Comparison of ENCODE assay signal across 8 cellular contexts in genomic region chr17:62552851-62553659, GRCh38.
DNase-seq lines count a peak whose midpoint lies in the region; ATAC-seq, FAIRE-seq and TF ChIP-seq lines count a peak whose summit lies in the region.
"Not testable (repeated sequence)": the region's sequence is repeated elsewhere in the genome, so short reads cannot be mapped to it uniquely, and the experiment has no call there.

No MANE protein-coding gene starts in this region.

- H3K4me2 ChIP-seq in OCI-LY3 (ENCODE audit: low read length), result peak overlapping the region; percentile 77

- not testable (repeated sequence) for H3K36me3 Mint-ChIP-seq in activated CD8-positive, alpha-beta T cell treated with anti-CD3 and anti-CD28 coated beads, Interleukin-2, amount 10 ng/mL, durations not matched to agents 7 days and 5 days (ENCODE audit: low read depth); endothelial cell (ENCODE audit: low read depth, unreplicated experiment); mesothelial cell of epicardium

- not testable (repeated sequence) for H3K79me2 ChIP-seq in OCI-LY3 (ENCODE audit: low read length)

- H3K4me3 Mint-ChIP-seq in activated CD8-positive, alpha-beta T cell treated with anti-CD3 and anti-CD28 coated beads, Interleukin-2, amount 10 ng/mL, durations not matched to agents 7 days and 5 days, result peak overlapping the region; percentile 56
- not testable (repeated sequence) for H3K4me3 Mint-ChIP-seq in endothelial cell (ENCODE audit: unreplicated experiment); mesothelial cell of epicardium

- H3K36me3 ChIP-seq in OCI-LY3 (replicated peaks; ENCODE audit: low read depth, low read length); testis (ENCODE audit: low read depth, missing control alignments): not testable (repeated sequence)

- not testable (repeated sequence) for H4K20me1 ChIP-seq in OCI-LY3 (ENCODE audit: insufficient read depth, low read length)

- H3K27me3 ChIP-seq in OCI-LY3 (ENCODE audit: low read depth, low read length); testis: not testable (repeated sequence)

- not testable (repeated sequence) for H3K9ac ChIP-seq in OCI-LY3 (ENCODE audit: low read length)

- CTCF ChIA-PET in activated CD8-positive, alpha-beta T cell treated with anti-CD3 and anti-CD28 coated beads, Interleukin-2, amount 10 ng/mL, durations not matched to agents 7 days and 5 days (lab: Charles Lee), result interaction anchor here (0.7 to 1.1 kb wide), 17 partner anchors 10 to 844 kb away, joined by 3 to 10 read pairs (median 3); no protein-coding TSS in a partner anchor

- ATAC-seq in activated CD8-positive, alpha-beta T cell treated with anti-CD3 and anti-CD28 coated beads, Interleukin-2, amount 10 ng/mL, durations not matched to agents 7 days and 5 days, result peak; percentile 94

- DNase-seq in GM04503 (ENCODE audit: low read depth) (peak; percentile 11), endothelial cell (ENCODE audit: low spot score) (peak; percentile 33), testis (peak; percentile 45)
- DNase-seq in H54 (ENCODE audit: insufficient read length, low spot score); LNCaP clone FGC (ENCODE audit: low read depth); mesothelial cell of epicardium (ENCODE audit: low spot score in 2 of 2, unreplicated experiment in 2 of 2): not testable (repeated sequence)
- DNase-seq in activated CD8-positive, alpha-beta T cell treated with anti-CD3 and anti-CD28 coated beads, Interleukin-2, amount 10 ng/mL, durations not matched to agents 7 days and 5 days, result peak; percentile 68

- not testable (repeated sequence) for H3K4me1 Mint-ChIP-seq in activated CD8-positive, alpha-beta T cell treated with anti-CD3 and anti-CD28 coated beads, Interleukin-2, amount 10 ng/mL, durations not matched to agents 7 days and 5 days (ENCODE audit: low read depth); endothelial cell (ENCODE audit: unreplicated experiment); mesothelial cell of epicardium

- H3K4me3 ChIP-seq in LNCaP clone FGC (ENCODE audit: low read depth, low read length); OCI-LY3 (ENCODE audit: low read length); testis: not testable (repeated sequence)

- TF ChIP-seq POLR2A in H54 (IDR thresholded peaks at IDR 0.05; ENCODE audit: low read depth, low read length); testis (IDR thresholded peaks at IDR 0.05): not testable (repeated sequence)

- H3K27me3 Mint-ChIP-seq in activated CD8-positive, alpha-beta T cell treated with anti-CD3 and anti-CD28 coated beads, Interleukin-2, amount 10 ng/mL, durations not matched to agents 7 days and 5 days (ENCODE audit: low read depth); endothelial cell (ENCODE audit: unreplicated experiment); mesothelial cell of epicardium (ENCODE audit: low read depth): not testable (repeated sequence)

- WGBS in testis, 2 donors, result 19 to 27% methylated on average over 4 of the region's 4 CpGs

- TF ChIP-seq CTCF in LNCaP clone FGC (IDR thresholded peaks at IDR 0.05; ENCODE audit: control insufficient read depth, extremely low read depth, insufficient read depth), result peak; percentile 37
- peak; percentile 44 for TF ChIP-seq CTCF in OCI-LY3 (IDR thresholded peaks at IDR 0.05; ENCODE audit: low read depth, low read length)
- TF ChIP-seq CTCF in endothelial cell (IDR thresholded peaks at IDR 0.05; ENCODE audit: unreplicated experiment), result not testable (repeated sequence)
- peak; percentile 35 for TF ChIP-seq CTCF in mesothelial cell of epicardium (IDR thresholded peaks at IDR 0.05; ENCODE audit: unreplicated experiment)
- peak; percentile 22 to 59 (median 52) for TF ChIP-seq CTCF in testis (IDR thresholded peaks at IDR 0.05)

- not testable (repeated sequence) for H3K27ac ChIP-seq in OCI-LY3 (ENCODE audit: low read length); testis

- H3K9me3 ChIP-seq in OCI-LY3 (ENCODE audit: insufficient read depth, low read length); testis: not testable (repeated sequence)

- intact Hi-C loops in testis (cut with DNase I; ENCODE audit: low total_unique reads), result not testable (repeated sequence)

- not testable (repeated sequence) for H2AFZ ChIP-seq in OCI-LY3 (ENCODE audit: low read depth, low read length)

- FAIRE-seq in H54 (lab: Jason Lieb, UNC), result peak; percentile 99

- not testable (repeated sequence) for H3K4me1 ChIP-seq in OCI-LY3 (ENCODE audit: low read length); testis

- H3K9me3 Mint-ChIP-seq in activated CD8-positive, alpha-beta T cell treated with anti-CD3 and anti-CD28 coated beads, Interleukin-2, amount 10 ng/mL, durations not matched to agents 7 days and 5 days (ENCODE audit: insufficient read depth); endothelial cell (ENCODE audit: unreplicated experiment); mesothelial cell of epicardium: not testable (repeated sequence)

- POLR2A ChIA-PET in activated CD8-positive, alpha-beta T cell treated with anti-CD3 and anti-CD28 coated beads, Interleukin-2, amount 10 ng/mL, durations not matched to agents 7 days and 5 days (lab: Charles Lee), result not testable (repeated sequence)

- H3K27ac Mint-ChIP-seq in activated CD8-positive, alpha-beta T cell treated with anti-CD3 and anti-CD28 coated beads, Interleukin-2, amount 10 ng/mL, durations not matched to agents 7 days and 5 days, result peak overlapping the region; percentile 75
- not testable (repeated sequence) for H3K27ac Mint-ChIP-seq in endothelial cell (ENCODE audit: unreplicated experiment)
- H3K27ac Mint-ChIP-seq in mesothelial cell of epicardium, result peak overlapping the region; percentile 90
